Comparison of ENCODE assay signal across 14 cellular contexts in genomic region chr15:85758655-85758978, GRCh38. TPM values are rescaled to one million over a fixed set of nuclear protein-coding genes. Genes with fewer than 3 reads are reported as not detected.
DNase-seq lines count a peak whose midpoint lies in the region; ATAC-seq, FAIRE-seq and TF ChIP-seq lines count a peak whose summit lies in the region.
"Had no signal": no experiment of that assay in that cellular context is flagged by ENCODE, and none has a peak within 500 bp of the region (broad histone marks: within the 10 kb centered on the region; RNA-seq: fewer than 3 reads in every experiment).

No MANE protein-coding gene starts in this region.

- H3K4me3 ChIP-seq in left ventricle myocardium inferior (no peak overlapping the region), kidney (ENCODE audit: low read length in 2 of 2) (no peak overlapping the region), spleen (no peak overlapping the region), right lobe of liver (no peak overlapping the region)
- H3K4me3 ChIP-seq: BLaER1 treated with 17β-estradiol and CSF1 and Interleukin-3, amounts not matched to agents 10 nM and 100 nM; GM23248 had no signal

- H3K9me3 ChIP-seq in left ventricle myocardium inferior (replicated peaks) = no peaks in the 10 kb centered on the region
- no peaks in the 10 kb centered on the region for H3K9me3 ChIP-seq in kidney (ENCODE audit: control insufficient read depth in 1 of 2, low read length in 2 of 2)
- H3K9me3 ChIP-seq in spleen = no peaks in the 10 kb centered on the region
- no peaks in the 10 kb centered on the region for H3K9me3 ChIP-seq in right lobe of liver
- H3K9me3 ChIP-seq: BLaER1 treated with 17β-estradiol and CSF1 and Interleukin-3, amounts not matched to agents 10 nM and 100 nM had no signal

- FAIRE-seq in kidney (lab: Jason Lieb, UNC) = no peak

- H3K27ac ChIP-seq in left ventricle myocardium inferior (replicated peaks) (no peak overlapping the region), kidney (ENCODE audit: low read depth in 2 of 2, low read length in 2 of 2) (no peak overlapping the region), spleen (no peak overlapping the region), right lobe of liver (no peak overlapping the region)
- H3K27ac ChIP-seq: BLaER1 treated with 17β-estradiol and CSF1 and Interleukin-3, amounts not matched to agents 10 nM and 100 nM; GM23248 had no signal

- no peak for TF ChIP-seq POLR2A in spleen (IDR thresholded peaks at IDR 0.05)
- TF ChIP-seq POLR2A in right lobe of liver (IDR thresholded peaks at IDR 0.05) = no peak

- DNase-seq in cardiac septum (ENCODE audit: low spot score) (peak; percentile 67), left ventricle myocardium inferior (no peak), kidney (peak; percentile 51), spleen (peak; percentile 39), right lobe of liver (no peak), NCI-H524 (lab: John Stamatoyannopoulos, UW) (no peak)
- DNase-seq: ACHN; CD4-positive, CD25-positive, alpha-beta regulatory T cell; DMS53; GF-D8; GM23248; H9 had no signal

- H3K36me3 ChIP-seq in left ventricle myocardium inferior = peaks cover 8% of the 10 kb centered on the region
- H3K36me3 ChIP-seq in kidney (ENCODE audit: control insufficient read depth in 1 of 2, insufficient read depth in 2 of 2, low read length in 2 of 2) = peaks cover 0 to 4% of the 10 kb centered on the region in 2 donors
- peaks cover 0 to 42% (median 2%) of the 10 kb centered on the region in 6 donors for H3K36me3 ChIP-seq in spleen
- peaks cover 0 to 5% (median 1%) of the 10 kb centered on the region in 4 donors for H3K36me3 ChIP-seq in right lobe of liver

- TF ChIP-seq CTCF in left ventricle myocardium inferior (IDR thresholded peaks at IDR 0.05; ENCODE audit: borderline replicate concordance) (no peak), kidney (IDR thresholded peaks at IDR 0.05; ENCODE audit: borderline replicate concordance, extremely low read depth, insufficient read depth) (no peak), spleen (IDR thresholded peaks at IDR 0.05 in 8 of 11, conservative IDR thresholded peaks at IDR 0.05 in 3 of 11) (no peak), right lobe of liver (IDR thresholded peaks at IDR 0.05) (no peak)

- H3K9ac ChIP-seq in kidney (ENCODE audit: low read length in 2 of 2) = no peak overlapping the region
- H3K9ac ChIP-seq: BLaER1 treated with 17β-estradiol and CSF1 and Interleukin-3, amounts not matched to agents 10 nM and 100 nM; GM23248 had no signal

- no peak for ATAC-seq in GM19023 (IDR thresholded peaks at IDR 0.05; ENCODE audit: unreplicated experiment)
- no peak for ATAC-seq in right lobe of liver

- 95 to 97% (median 97%) methylated on average over 21 of the region's 21 CpGs for WGBS in spleen, 5 donors
- 90% methylated on average over 4 of the region's 21 CpGs for WGBS in right lobe of liver (ENCODE audit: insufficient coverage, low coverage, low lambda C conversion rate, missing lambda C conversion rate)

- H3K4me1 ChIP-seq in left ventricle myocardium inferior (peaks cover 77% of the 10 kb centered on the region), kidney (ENCODE audit: control insufficient read depth in 1 of 2, insufficient read depth in 1 of 2, low read depth in 1 of 2, low read length in 2 of 2) (peaks cover 10 to 19% of the 10 kb centered on the region in 2 donors), spleen (no peaks in the 10 kb centered on the region), right lobe of liver (peaks cover 0 to 39% (median 12%) of the 10 kb centered on the region in 4 donors)

- intact Hi-C loops in cardiac septum (cut with DNase I) = loop anchor here (5.0 kb wide), 1 partner anchor 34 kb away; the partner anchor contains the start of gene KLHL25
- intact Hi-C loops in left ventricle myocardium inferior (cut with micrococcal nuclease) = no loop called here
- intact Hi-C loops in kidney (cut with DNase I) = no loop called here
- intact Hi-C loops in spleen (cut with DNase I; ENCODE audit: low total_unique reads) = no loop called here
- intact Hi-C loops in right lobe of liver (cut with DNase I) = loop anchor here in 1 of 2 donors (10.0 kb wide), 1 partner anchor 76 kb away; no protein-coding TSS in a partner anchor

- no peaks in the 10 kb centered on the region for H3K27me3 ChIP-seq in left ventricle myocardium inferior (ENCODE audit: low read depth)
- no peaks in the 10 kb centered on the region for H3K27me3 ChIP-seq in spleen (replicated peaks in 1 of 7)
- H3K27me3 ChIP-seq in right lobe of liver = no peaks in the 10 kb centered on the region
- H3K27me3 ChIP-seq: BLaER1 treated with 17β-estradiol and CSF1 and Interleukin-3, amounts not matched to agents 10 nM and 100 nM had no signal

RNA-seq across cellular contexts. Expression of gene KLHL25, which starts 36.1 kb away (rescaled TPM):
- total RNA-seq in cardiac septum = 5.1 TPM
- total RNA-seq in left ventricle myocardium inferior = 4.0 TPM
- 8.4 TPM for total RNA-seq in kidney
- 5.3 TPM for polyA plus RNA-seq in kidney (ENCODE audit: insufficient read depth, low read depth, low replicate concordance)
- 1 to 10 TPM; 2.7 to 4.6 (median 4.0) TPM for total RNA-seq in spleen
- polyA plus RNA-seq in spleen = 1 to 10 TPM in 2 of 3 donors, under 1 TPM in 1; 1.00 to 2.4 (median 1.7) TPM
- total RNA-seq in right lobe of liver = 10 to 100 TPM in 3 of 6 experiments, 1 to 10 TPM in 3; 5.8 to 21.7 (median 13.4) TPM

Comparison
In these comparisons a context has a peak if more than half of its experiments do, and no peak if none do; other contexts are left out.
1. DNase-seq: peak in cardiac septum (single experiment), kidney (single experiment) and spleen (single experiment); none in left ventricle myocardium inferior (single experiment), right lobe of liver (0 of 3) and NCI-H524 (0 of 2).